28 cellular contexts compared by ENCODE assay signal in genomic region chr6:151589667-151590066, GRCh38.
"Had no signal": no experiment of that assay in that cellular context is flagged by ENCODE, and none has a peak within 500 bp of the region (broad histone marks: within the 10 kb centered on the region; RNA-seq: fewer than 3 reads in every experiment).

No MANE protein-coding gene starts in this region.

- H3K36me3 ChIP-seq: adrenal gland, Peyer's patch, SJCRH30 had no signal

- DNase-seq: activated CD4-positive, alpha-beta memory T cell treated with anti-CD3 and anti-CD28 coated beads, Interleukin-2, amount 10 ng/mL, durations not matched to agents 7 days and 5 days; activated CD4-positive, alpha-beta T cell treated with anti-CD3 and anti-CD28 coated beads for 36 hours; activated CD4-positive, alpha-beta T cell treated with anti-CD3 and anti-CD28 coated beads, Interleukin-2, amount 50 U/mL, for 1 hour; activated gamma-delta T cell; activated naive CD4-positive, alpha-beta T cell treated with anti-CD3 and anti-CD28 coated beads, Interleukin-2, amount 10 ng/mL, durations not matched to agents 7 days and 5 days; activated naive CD8-positive, alpha-beta T cell treated with anti-CD3 and anti-CD28 coated beads, Interleukin-2, amount 10 ng/mL, durations not matched to agents 7 days and 5 days; activated T-cell treated with anti-CD3 and anti-CD28 coated beads for 4 hours; activated T-cell treated with anti-CD3 and anti-CD28 coated beads, Interleukin-2, amount 50 U/mL, for 48 hours; adrenal gland; anterior cingulate cortex; cerebellar nuclear complex; NCI-H1092; NCI-H1417; NCI-H1930; NCI-H2107; NCI-H2171 treated with DMSO at 0.1 percent for 48 hours; NCI-H226; NCI-H526; NCI-H774; Peyer's patch; Right ventricle myocardium superior; SJCRH30 had no signal

- H3K27ac Mint-ChIP-seq: activated CD4-positive, alpha-beta memory T cell treated with anti-CD3 and anti-CD28 coated beads, Interleukin-2, amount 10 ng/mL, durations not matched to agents 7 days and 5 days; activated CD4-positive, alpha-beta T cell treated with anti-CD3 and anti-CD28 coated beads for 36 hours; activated naive CD4-positive, alpha-beta T cell treated with anti-CD3 and anti-CD28 coated beads, Interleukin-2, amount 10 ng/mL, durations not matched to agents 7 days and 5 days; activated naive CD8-positive, alpha-beta T cell treated with anti-CD3 and anti-CD28 coated beads, Interleukin-2, amount 10 ng/mL, durations not matched to agents 7 days and 5 days; activated T-helper 17 cell treated with anti-CD3 and anti-CD28 coated beads, Interleukin-2, amount 50 U/mL, for 72 hours; T-helper 1 cell treated with Interleukin-12 subunit alpha and Interleukin-12 subunit beta and Interleukin-4 antibody, amounts not matched to agents 30 μg/mL and 1 μg/mL, for 36 hours had no signal

- H3K9me3 ChIP-seq: Peyer's patch had no signal

- H3K4me1 Mint-ChIP-seq: activated CD4-positive, alpha-beta memory T cell treated with anti-CD3 and anti-CD28 coated beads, Interleukin-2, amount 10 ng/mL, durations not matched to agents 7 days and 5 days; activated CD4-positive, alpha-beta T cell treated with anti-CD3 and anti-CD28 coated beads for 36 hours; activated naive CD4-positive, alpha-beta T cell treated with anti-CD3 and anti-CD28 coated beads, Interleukin-2, amount 10 ng/mL, durations not matched to agents 7 days and 5 days; activated naive CD8-positive, alpha-beta T cell treated with anti-CD3 and anti-CD28 coated beads, Interleukin-2, amount 10 ng/mL, durations not matched to agents 7 days and 5 days; activated T-helper 17 cell treated with anti-CD3 and anti-CD28 coated beads, Interleukin-2, amount 50 U/mL, for 72 hours had no signal

- H3K27ac ChIP-seq: adrenal gland, KMS-11, Peyer's patch, RWPE1, SJCRH30, VCaP had no signal

- H3K27me3 ChIP-seq: adrenal gland, Peyer's patch, SJCRH30 had no signal

- H3K9me3 Mint-ChIP-seq: activated naive CD4-positive, alpha-beta T cell treated with anti-CD3 and anti-CD28 coated beads, Interleukin-2, amount 10 ng/mL, durations not matched to agents 7 days and 5 days had no signal

- H3K36me3 Mint-ChIP-seq: activated naive CD4-positive, alpha-beta T cell treated with anti-CD3 and anti-CD28 coated beads, Interleukin-2, amount 10 ng/mL, durations not matched to agents 7 days and 5 days; activated naive CD8-positive, alpha-beta T cell treated with anti-CD3 and anti-CD28 coated beads, Interleukin-2, amount 10 ng/mL, durations not matched to agents 7 days and 5 days had no signal

- H3K4me1 ChIP-seq: adrenal gland, Peyer's patch had no signal

- ATAC-seq: activated CD4-positive, alpha-beta T cell treated with anti-CD3 and anti-CD28 coated beads for 36 hours; activated T-helper 17 cell treated with anti-CD3 and anti-CD28 coated beads, Interleukin-2, amount 50 U/mL, for 72 hours; SK-N-SH treated with all-trans-retinoic acid at 6 μM for 48 hours had no signal

- H3K9ac ChIP-seq: KMS-11 had no signal

- H3K4me2 ChIP-seq: KMS-11 had no signal

- H3K4me3 Mint-ChIP-seq: activated CD4-positive, alpha-beta memory T cell treated with anti-CD3 and anti-CD28 coated beads, Interleukin-2, amount 10 ng/mL, durations not matched to agents 7 days and 5 days; activated CD4-positive, alpha-beta T cell treated with anti-CD3 and anti-CD28 coated beads for 36 hours; activated naive CD4-positive, alpha-beta T cell treated with anti-CD3 and anti-CD28 coated beads, Interleukin-2, amount 10 ng/mL, durations not matched to agents 7 days and 5 days; activated naive CD8-positive, alpha-beta T cell treated with anti-CD3 and anti-CD28 coated beads, Interleukin-2, amount 10 ng/mL, durations not matched to agents 7 days and 5 days; activated T-helper 17 cell treated with anti-CD3 and anti-CD28 coated beads, Interleukin-2, amount 50 U/mL, for 72 hours; T-helper 1 cell treated with Interleukin-12 subunit alpha and Interleukin-12 subunit beta and Interleukin-4 antibody, amounts not matched to agents 30 μg/mL and 1 μg/mL, for 36 hours had no signal

- H3K4me3 ChIP-seq: adrenal gland, Peyer's patch, SJCRH30 had no signal
